ENCODE assay signal across 17 cellular contexts in genomic region chr9:37066139-37066725, GRCh38. TPM values are rescaled to one million over a fixed set of nuclear protein-coding genes. Genes with fewer than 3 reads are reported as not detected.
DNase-seq lines count a peak whose midpoint lies in the region; ATAC-seq, FAIRE-seq and TF ChIP-seq lines count a peak whose summit lies in the region.
"Had no signal": no experiment of that assay in that cellular context is flagged by ENCODE, and none has a peak within 500 bp of the region (broad histone marks: within the 10 kb centered on the region; RNA-seq: fewer than 3 reads in every experiment).

No MANE protein-coding gene starts in this region.

- DNase-seq in GM18507 (ENCODE audit: extremely low spot score, insufficient read length, low read depth) (no peak), bronchial epithelial cell (ENCODE audit: low read depth) (no peak), dorsolateral prefrontal cortex (no peak), nucleus accumbens (lab: John Stamatoyannopoulos, UW) (no peak)
- DNase-seq: activated CD4-positive, alpha-beta T cell treated with anti-CD3 and anti-CD28 coated beads, Interleukin-2, amount 10 ng/mL, durations not matched to agents 7 days and 5 days; BE2C; body of pancreas; left cardiac atrium; NCI-H2081 treated with DMSO at 0.1 percent for 48 hours; right lobe of liver; stimulated activated CD4-positive, alpha-beta T cell treated with anti-CD3 and anti-CD28 coated beads, Interleukin-4, amount 100 ng/mL, for 4 hours had no signal

- H3K27ac ChIP-seq in dorsolateral prefrontal cortex = no peak overlapping the region
- H3K27ac ChIP-seq: body of pancreas, right lobe of liver had no signal

- peak; percentile 80 for ATAC-seq in GM21423 (IDR thresholded peaks at IDR 0.05; ENCODE audit: unreplicated experiment)
- ATAC-seq in HG03159 (IDR thresholded peaks at IDR 0.05; ENCODE audit: unreplicated experiment) = peak; percentile 84
- no peak for ATAC-seq in HG03196 (IDR thresholded peaks at IDR 0.05; ENCODE audit: unreplicated experiment)
- no peak for ATAC-seq in HG02610 (IDR thresholded peaks at IDR 0.05; ENCODE audit: unreplicated experiment)
- ATAC-seq: body of pancreas; left cardiac atrium; natural killer cell treated with Interleukin-12 subunit alpha and Interleukin-12 subunit beta and Interleukin-15 and Interleukin-18, amount 100 ng/mL, for 72 hours; right lobe of liver had no signal

- peak; percentile 88 for FAIRE-seq in GM18507 (lab: Jason Lieb, UNC)
- peak; percentile 92 for FAIRE-seq in bronchial epithelial cell (lab: Jason Lieb, UNC)
- FAIRE-seq: endometrium had no signal

- intact Hi-C loops in dorsolateral prefrontal cortex (cut with DNase I) = no loop called here

- no peaks in the 10 kb centered on the region for H3K36me3 ChIP-seq in bronchial epithelial cell (ENCODE audit: control insufficient read depth, insufficient read depth, low read length)
- H3K36me3 ChIP-seq: BE2C, right lobe of liver had no signal

- H3K27me3 ChIP-seq in bronchial epithelial cell (ENCODE audit: control insufficient read depth, insufficient read depth, low read length) (peaks cover 6% of the 10 kb centered on the region), dorsolateral prefrontal cortex (peaks cover 0 to 38% (median 10%) of the 10 kb centered on the region in 45 donors)
- H3K27me3 ChIP-seq: right lobe of liver had no signal

- no peak for TF ChIP-seq CTCF in bronchial epithelial cell (IDR thresholded peaks at IDR 0.05; ENCODE audit: insufficient read depth, low read length, severe bottlenecking)
- no peak for TF ChIP-seq CTCF in dorsolateral prefrontal cortex (IDR thresholded peaks at IDR 0.05 in 54 of 56, conservative IDR thresholded peaks at IDR 0.05 in 2 of 56; ENCODE audit: low read depth in 1 of 56, partially characterized antibody in 56 of 56)

- no peak overlapping the region for H3K4me3 ChIP-seq in bronchial epithelial cell (ENCODE audit: low read depth, low read length)
- H3K4me3 ChIP-seq in dorsolateral prefrontal cortex = no peak overlapping the region
- H3K4me3 ChIP-seq: body of pancreas, right lobe of liver had no signal

RNA-seq across cellular contexts. Expression of gene PAX5, which starts 32.2 kb away (rescaled TPM):
- total RNA-seq in bronchial epithelial cell (not detected in 2 replicates), dorsolateral prefrontal cortex (under 1 TPM in 18 of 120 experiments, not detected in 102; 0.04 to 0.98 (median 0.09) TPM)

RNA-seq across cellular contexts. Expression of gene ZCCHC7, which starts 54.1 kb away (rescaled TPM):
- total RNA-seq in bronchial epithelial cell = 19.3 and 26.9 TPM in 2 replicates
- total RNA-seq in dorsolateral prefrontal cortex = 10 to 100 TPM; 24.0 to 54.3 (median 35.6) TPM

Comparison
In these comparisons a context has a peak if more than half of its experiments do, and no peak if none do; other contexts are left out.
1. ATAC-seq: peak in GM21423 (single experiment) and HG03159 (single experiment); none in HG03196 (single experiment) and HG02610 (single experiment).